In genomic region chr2:72275084-72275483, GRCh38 we compare ENCODE assay signal across 22 cellular contexts.
"Had no signal": no experiment of that assay in that cellular context is flagged by ENCODE, and none has a peak within 500 bp of the region (broad histone marks: within the 10 kb centered on the region; RNA-seq: fewer than 3 reads in every experiment).

No MANE protein-coding gene starts in this region.

- DNase-seq: cerebellar nuclear complex; dorsolateral prefrontal cortex; effector CD4-positive, alpha-beta T cell; foreskin fibroblast; gastrocnemius medialis; head of caudate nucleus; islet precursor cell; kidney glomerular epithelial cell; left ventricle myocardium superior; lower lobe of right lung; naive thymus-derived CD4-positive, alpha-beta T cell; right lobe of liver; stimulated activated CD4-positive, alpha-beta T cell treated with anti-CD3 and anti-CD28 coated beads, Interleukin-2, amount 100 ng/mL, for 24 hours; stimulated activated CD4-positive, alpha-beta T cell treated with anti-CD3 and anti-CD28 coated beads, Interleukin-4, amount 100 ng/mL, for 4 hours; stimulated activated naive B cell treated with anti-CD40 and anti-IgM and Interleukin-4, amounts not matched to agents 10 μg/mL and 1 μg/mL and 100 μg/mL, for 72 hours had no signal

- H3K4me3 Mint-ChIP-seq: naive thymus-derived CD4-positive, alpha-beta T cell; nephron; neural progenitor cell; stimulated activated naive B cell treated with anti-CD40 and anti-IgM and Interleukin-4, amounts not matched to agents 10 μg/mL and 1 μg/mL and 100 μg/mL, for 72 hours; stimulated activated naive CD8-positive, alpha-beta T cell treated with anti-CD3 and anti-CD28 coated beads, Interleukin-15, Interleukin-2, amounts not matched to agents 100 ng/mL and 50 ng/mL, for 24 hours had no signal

- ATAC-seq: gastrocnemius medialis; left ventricle myocardium superior; lower lobe of right lung; naive thymus-derived CD4-positive, alpha-beta T cell; right lobe of liver; stimulated activated naive B cell treated with anti-CD40 and anti-IgM and Interleukin-4, amounts not matched to agents 10 μg/mL and 1 μg/mL and 100 μg/mL, for 72 hours had no signal

- H3K27me3 ChIP-seq: dorsolateral prefrontal cortex, gastrocnemius medialis, neural progenitor cell, right lobe of liver, tibial nerve had no signal

- H3K9me3 ChIP-seq: gastrocnemius medialis, lower lobe of right lung, right lobe of liver, thoracic aorta, tibial nerve had no signal

- H3K27ac ChIP-seq: dorsolateral prefrontal cortex, gastrocnemius medialis, lower lobe of right lung, neural progenitor cell, parathyroid adenoma, right lobe of liver, thoracic aorta, tibial nerve had no signal

- H3K36me3 ChIP-seq: gastrocnemius medialis, lower lobe of right lung, neural progenitor cell, right lobe of liver, thoracic aorta, tibial nerve had no signal

- H3K27me3 Mint-ChIP-seq: naive thymus-derived CD4-positive, alpha-beta T cell; progenitor cell of endocrine pancreas; stimulated activated naive B cell treated with anti-CD40 and anti-IgM and Interleukin-4, amounts not matched to agents 10 μg/mL and 1 μg/mL and 100 μg/mL, for 72 hours; stimulated activated naive CD8-positive, alpha-beta T cell treated with anti-CD3 and anti-CD28 coated beads, Interleukin-15, Interleukin-2, amounts not matched to agents 100 ng/mL and 50 ng/mL, for 24 hours had no signal

- H3K27ac Mint-ChIP-seq: naive thymus-derived CD4-positive, alpha-beta T cell; neural progenitor cell; stimulated activated naive B cell treated with anti-CD40 and anti-IgM and Interleukin-4, amounts not matched to agents 10 μg/mL and 1 μg/mL and 100 μg/mL, for 72 hours; stimulated activated naive CD8-positive, alpha-beta T cell treated with anti-CD3 and anti-CD28 coated beads, Interleukin-15, Interleukin-2, amounts not matched to agents 100 ng/mL and 50 ng/mL, for 24 hours had no signal

- H3K4me3 ChIP-seq: dorsolateral prefrontal cortex, gastrocnemius medialis, lower lobe of right lung, neural progenitor cell, right lobe of liver, thoracic aorta, tibial nerve had no signal

- H3K36me3 Mint-ChIP-seq: neural progenitor cell; stimulated activated naive B cell treated with anti-CD40 and anti-IgM and Interleukin-4, amounts not matched to agents 10 μg/mL and 1 μg/mL and 100 μg/mL, for 72 hours had no signal

- H3K9me3 Mint-ChIP-seq: nephron; neural progenitor cell; stimulated activated naive B cell treated with anti-CD40 and anti-IgM and Interleukin-4, amounts not matched to agents 10 μg/mL and 1 μg/mL and 100 μg/mL, for 72 hours; stimulated activated naive CD8-positive, alpha-beta T cell treated with anti-CD3 and anti-CD28 coated beads, Interleukin-15, Interleukin-2, amounts not matched to agents 100 ng/mL and 50 ng/mL, for 24 hours had no signal

- H3K4me1 Mint-ChIP-seq: neural progenitor cell; stimulated activated naive B cell treated with anti-CD40 and anti-IgM and Interleukin-4, amounts not matched to agents 10 μg/mL and 1 μg/mL and 100 μg/mL, for 72 hours had no signal
